Comparison of ENCODE assay signal across 1 cellular context in genomic region chr3:50227390-50228183, GRCh38.
TF ChIP-seq lines count a peak whose summit lies in the region.

No MANE protein-coding gene starts in this region.

TF ChIP-seq in HEK293, 187 proteins besides CTCF, POLR2A, EP300 and RAD21 (continued from another document and continues in another):
- TF ChIP-seq ZSCAN4 (tag by site-specific recombination; IDR thresholded peaks at IDR 0.05) (no peak), PRDM6 (tag by site-specific recombination; IDR thresholded peaks at IDR 0.05) (no peak), ZFP3 (tag by site-specific recombination; IDR thresholded peaks at IDR 0.05; ENCODE audit: low read depth) (no peak), ZNF654 (tag by site-specific recombination; IDR thresholded peaks at IDR 0.05; ENCODE audit: low read depth) (peak; percentile 21; the same call in 1 of the 2 replicates), TSHZ1 (tag by site-specific recombination; IDR thresholded peaks at IDR 0.05; ENCODE audit: borderline replicate concordance) (no peak), SCRT1 (tag by site-specific recombination; IDR thresholded peaks at IDR 0.05; ENCODE audit: borderline replicate concordance) (no peak), ZNF24 (tag by site-specific recombination; IDR thresholded peaks at IDR 0.05) (no peak), ZNF174 (tag by site-specific recombination; IDR thresholded peaks at IDR 0.05) (no peak), ZNF623 (tag by site-specific recombination; IDR thresholded peaks at IDR 0.05) (no peak), ZNF747 (tag by site-specific recombination; IDR thresholded peaks at IDR 0.05) (no peak), ZNF704 (tag by site-specific recombination; IDR thresholded peaks at IDR 0.05) (no peak), ZNF239 (tag by site-specific recombination; IDR thresholded peaks at IDR 0.05) (no peak), ZNF677 (tag by site-specific recombination; IDR thresholded peaks at IDR 0.05) (no peak), ZNF311 (tag by site-specific recombination; IDR thresholded peaks at IDR 0.05; ENCODE audit: borderline replicate concordance) (no peak), ZNF558 (tag by site-specific recombination; IDR thresholded peaks at IDR 0.05) (no peak), ZSCAN30 (tag by site-specific recombination; IDR thresholded peaks at IDR 0.05) (peak; percentile 78; the same call in 1 of the 2 replicates), SETDB1 (IDR thresholded peaks at IDR 0.05; ENCODE audit: insufficient read length, low read length) (no peak), ZNF830 (tag by site-specific recombination; IDR thresholded peaks at IDR 0.05; ENCODE audit: low read depth) (no peak), YY2 (tag by site-specific recombination; IDR thresholded peaks at IDR 0.05) (no peak), IKZF3 (tag by site-specific recombination; IDR thresholded peaks at IDR 0.05) (peak; percentile 62), ZNF423 (tag by site-specific recombination; IDR thresholded peaks at IDR 0.05) (peak; percentile 83; the same call in 1 of the 2 replicates), INSM2 (tag by site-specific recombination; IDR thresholded peaks at IDR 0.05) (no peak), KLF9 (tag by site-specific recombination; IDR thresholded peaks at IDR 0.05; ENCODE audit: low read depth) (peak; percentile 71), ZNF394 (tag by site-specific recombination; IDR thresholded peaks at IDR 0.05; ENCODE audit: borderline replicate concordance) (no peak), KLF17 (tag by site-specific recombination; IDR thresholded peaks at IDR 0.05) (peak; percentile 40), ZNF660 (tag by site-specific recombination; IDR thresholded peaks at IDR 0.05) (peak; percentile 80; the same call in 1 of the 2 replicates), ZNF585B (tag by site-specific recombination; IDR thresholded peaks at IDR 0.05) (no peak), REPIN1 (tag by site-specific recombination; IDR thresholded peaks at IDR 0.05; ENCODE audit: low read depth) (no peak), ZNF19 (tag by site-specific recombination; IDR thresholded peaks at IDR 0.05; ENCODE audit: low read depth) (no peak), ZNF37A (tag by site-specific recombination; IDR thresholded peaks at IDR 0.05) (no peak), ZNF600 (tag by site-specific recombination; IDR thresholded peaks at IDR 0.05) (no peak), ZSCAN18 (tag by site-specific recombination; IDR thresholded peaks at IDR 0.05) (no peak), ZNF121 (tag by site-specific recombination; IDR thresholded peaks at IDR 0.05) (no peak), ZNF146 (tag by site-specific recombination; IDR thresholded peaks at IDR 0.05) (no peak), GLIS1 (tag by site-specific recombination; IDR thresholded peaks at IDR 0.05) (peak; percentile 93), ZFP37 (tag by site-specific recombination; IDR thresholded peaks at IDR 0.05) (no peak), ZNF791 (tag by site-specific recombination; IDR thresholded peaks at IDR 0.05) (no peak), MZF1 (tag by site-specific recombination; IDR thresholded peaks at IDR 0.05; ENCODE audit: borderline replicate concordance) (no peak), ZSCAN5A (tag by site-specific recombination; IDR thresholded peaks at IDR 0.05) (no peak), ZNF398 (tag by site-specific recombination; IDR thresholded peaks at IDR 0.05) (peak; percentile 94), ATF2 (tag by site-specific recombination; IDR thresholded peaks at IDR 0.05; ENCODE audit: low read depth) (no peak)
